8 cellular contexts compared by ENCODE assay signal in genomic region chr7:99374121-99375064, GRCh38. TPM values are rescaled to one million over a fixed set of nuclear protein-coding genes. Genes with fewer than 3 reads are reported as not detected.
DNase-seq lines count a peak whose midpoint lies in the region; ATAC-seq and TF ChIP-seq lines count a peak whose summit lies in the region.

TSS of gene ARPC1B (plus strand) at chr7:99374730. CDS start at chr7:99385715, 10,985 bp downstream.

- H3K9me3 ChIP-seq in SJSA1 (replicated peaks) (no peaks in the 10 kb centered on the region), thyroid gland (no peaks in the 10 kb centered on the region)

- H3K27ac ChIP-seq in SJSA1, result no peak within 1 kb of the TSS; the same call in 1 of the 2 replicates
- H3K27ac ChIP-seq in thyroid gland, result peak within 1 kb of the TSS; percentile 83 to 96 (median 94)

- intact Hi-C loops in thyroid gland (cut with DNase I), result loop anchor here (5.0 kb wide), 1 partner anchor 38 kb away; no protein-coding TSS in a partner anchor

- H3K4me3 ChIP-seq in SJSA1, result peak within 1 kb of the TSS; percentile 79
- peak within 1 kb of the TSS; percentile 47 to 93 (median 51) for H3K4me3 ChIP-seq in thyroid gland (replicated peaks in 1 of 3)

- no peak for TF ChIP-seq CTCF in osteocyte (IDR thresholded peaks at IDR 0.05)
- TF ChIP-seq CTCF in thyroid gland (IDR thresholded peaks at IDR 0.05), result no peak

- no peaks in the 10 kb centered on the region for H3K27me3 Mint-ChIP-seq in osteocyte (ENCODE audit: unreplicated experiment)

- peaks cover 26% of the 10 kb centered on the region for H3K4me1 Mint-ChIP-seq in osteocyte (ENCODE audit: unreplicated experiment)

- DNase-seq in DMS 273 treated with DMSO at 0.1 percent for 48 hours (lab: John Stamatoyannopoulos, UW), result peak; percentile 44
- peak; percentile 85 for DNase-seq in HPDE6-E6E7 (ENCODE audit: extremely low spot score)
- DNase-seq in SJSA1 (ENCODE audit: low read depth in 1 of 2, low spot score in 2 of 2), result peak; percentile 48 to 79
- peak; percentile 78 for DNase-seq in activated gamma-delta T cell treated with anti-CD3 and anti-CD28 coated beads, Interleukin-2, amount 50 U/mL, for 16 hours (ENCODE audit: low read depth)
- peak; percentile 95 for DNase-seq in germinal center (ENCODE audit: low spot score)
- DNase-seq in osteocyte (ENCODE audit: extremely low spot score, unreplicated experiment), result no peak
- peak; percentile 89 to 93 for DNase-seq in thyroid gland

- H3K36me3 ChIP-seq in SJSA1, result peaks cover 31% of the 10 kb centered on the region
- peaks cover 3 to 5% of the 10 kb centered on the region in 2 donors for H3K36me3 ChIP-seq in thyroid gland

- H3K4me1 ChIP-seq in SJSA1 (replicated peaks) (peaks cover 19% of the 10 kb centered on the region), thyroid gland (peaks cover 24 to 35% of the 10 kb centered on the region in 2 donors)

- H3K36me3 Mint-ChIP-seq in osteocyte (ENCODE audit: unreplicated experiment), result peaks cover 2% of the 10 kb centered on the region

- peak in 1 of 2 donors; percentile 70 for TF ChIP-seq POLR2A in thyroid gland (IDR thresholded peaks at IDR 0.05)

- H3K9me3 Mint-ChIP-seq in osteocyte (ENCODE audit: unreplicated experiment), result no peaks in the 10 kb centered on the region

- 2% methylated on average over 18 of the region's 94 CpGs; no CpG with 5 or more reads in 1 of the 2 donors for WGBS in thyroid gland, 2 donors

- H3K27me3 ChIP-seq in SJSA1 (replicated peaks) (no peaks in the 10 kb centered on the region), thyroid gland (no peaks in the 10 kb centered on the region)

- H3K27ac Mint-ChIP-seq in osteocyte (ENCODE audit: unreplicated experiment), result peak within 1 kb of the TSS; percentile 38

- peak; percentile 53 for ATAC-seq in GM19468 (IDR thresholded peaks at IDR 0.05; ENCODE audit: extremely low read depth, unreplicated experiment)

- peak within 1 kb of the TSS; percentile 72 for H3K4me3 Mint-ChIP-seq in osteocyte (ENCODE audit: unreplicated experiment)

RNA-seq across cellular contexts. Expression of gene ARPC1B, which starts in this region (rescaled TPM):
- total RNA-seq in SJSA1 (2014; rRNA removed; shearing (Covaris generic)), result 231 and 362 TPM in 2 replicates
- 76.1 and 84.9 TPM in 2 replicates for total RNA-seq in osteocyte
- total RNA-seq in thyroid gland, result 100 to 1,000 TPM; 214 to 273 (median 228) TPM
